In genomic region chr5:98664736-98665135, GRCh38 we compare ENCODE assay signal across 23 cellular contexts.
"Had no signal": no experiment of that assay in that cellular context is flagged by ENCODE, and none has a peak within 500 bp of the region (broad histone marks: within the 10 kb centered on the region; RNA-seq: fewer than 3 reads in every experiment).

No MANE protein-coding gene starts in this region.

- ATAC-seq: HepG2, K562, Panc1, Right ventricle myocardium inferior, SK-N-SH treated with all-trans-retinoic acid at 6 μM for 48 hours had no signal

- DNase-seq: IMR-90, Kasumi-1, MM.1S, NCI-H1092 treated with DMSO at 0.1 percent for 48 hours, NCI-H1436, NCI-H187, NCI-H2029, NCI-H2081 treated with DMSO at 0.1 percent for 48 hours, NCI-H2171, NCI-H226, NCI-H446, NCI-H510A, NCI-H524 treated with DMSO at 0.1 percent for 48 hours, NCI-H69, NCI-H774, SHP77 treated with DMSO at 0.1 percent for 48 hours, SJCRH30 had no signal

- H3K36me3 ChIP-seq: SJCRH30 had no signal

- H3K27ac ChIP-seq: KMS-11, SJCRH30 had no signal

- H3K27me3 ChIP-seq: SJCRH30 had no signal

- H3K4me3 ChIP-seq: K562, SJCRH30 had no signal

- FAIRE-seq: HepG2, K562 had no signal

- H3K9ac ChIP-seq: KMS-11 had no signal

- H3K4me2 ChIP-seq: KMS-11 had no signal

- H3K4me1 ChIP-seq: SJCRH30 had no signal

- H3K9me3 ChIP-seq: SJCRH30 had no signal
